In genomic region chr14:74871819-74872218, GRCh38 we compare ENCODE assay signal across 1 cellular context.
TF ChIP-seq lines count a peak whose summit lies in the region.

No MANE protein-coding gene starts in this region.

TF ChIP-seq in SK-N-SH, 30 proteins besides CTCF, POLR2A, EP300 and RAD21 (continued from another document):
- TF ChIP-seq IRF3 (IDR thresholded peaks at IDR 0.05; ENCODE audit: low read depth, low read length) (no peak), RXRA (IDR thresholded peaks at IDR 0.05; ENCODE audit: borderline replicate concordance, low read depth) (no peak), ELF1 (IDR thresholded peaks at IDR 0.05) (no peak), TEAD4 (IDR thresholded peaks at IDR 0.05; ENCODE audit: borderline replicate concordance, insufficient read depth) (no peak), GABPA (IDR thresholded peaks at IDR 0.05; ENCODE audit: low read depth) (no peak), ZBTB33 (IDR thresholded peaks at IDR 0.05; ENCODE audit: borderline replicate concordance, low read depth) (no peak)
